23 cellular contexts compared by ENCODE assay signal in genomic region chr20:51037499-51038110, GRCh38. TPM values are rescaled to one million over a fixed set of nuclear protein-coding genes. Genes with fewer than 3 reads are reported as not detected.
DNase-seq lines count a peak whose midpoint lies in the region; ATAC-seq and TF ChIP-seq lines count a peak whose summit lies in the region.
"Had no signal": no experiment of that assay in that cellular context is flagged by ENCODE, and none has a peak within 500 bp of the region (broad histone marks: within the 10 kb centered on the region; RNA-seq: fewer than 3 reads in every experiment).

No MANE protein-coding gene starts in this region.

- no peaks in the 10 kb centered on the region for H4K20me1 ChIP-seq in osteoblast (ENCODE audit: insufficient read depth, low read length)

- no peak overlapping the region for H3K9ac ChIP-seq in colonic mucosa (ENCODE audit: low read depth in 2 of 2, low read length in 2 of 2)

- H3K79me2 ChIP-seq in osteoblast (ENCODE audit: insufficient read depth, low read length): no peaks in the 10 kb centered on the region

- ATAC-seq in GM19324 (IDR thresholded peaks at IDR 0.05; ENCODE audit: low FRiP score, unreplicated experiment): no peak
- ATAC-seq: activated T-helper 17 cell treated with anti-CD3 and anti-CD28 coated beads, Interleukin-2, amount 50 U/mL, for 72 hours; gastrocnemius medialis; stimulated activated naive B cell treated with anti-CD40 and anti-IgM and Interleukin-4, amounts not matched to agents 10 μg/mL and 1 μg/mL and 100 μg/mL, for 72 hours; T-cell had no signal

- H3K27ac ChIP-seq in osteoblast (ENCODE audit: low read depth, low read length): no peak overlapping the region
- H3K27ac ChIP-seq in colonic mucosa: no peak overlapping the region
- H3K27ac ChIP-seq: esophagus squamous epithelium, gastrocnemius medialis, neutrophil, Peyer's patch had no signal

- no peak for TF ChIP-seq CTCF in osteoblast (IDR thresholded peaks at IDR 0.05; ENCODE audit: extremely low read depth, low read depth, low read length)
- no peak for TF ChIP-seq CTCF in colonic mucosa (IDR thresholded peaks at IDR 0.05)

- peaks cover 41% of the 10 kb centered on the region for H3K4me1 ChIP-seq in osteoblast (ENCODE audit: insufficient read depth, low read length)
- no peaks in the 10 kb centered on the region for H3K4me1 ChIP-seq in colonic mucosa
- H3K4me1 ChIP-seq: gastrocnemius medialis, Peyer's patch had no signal

- H3K9me3 ChIP-seq in osteoblast (ENCODE audit: low read depth, low read length) (no peaks in the 10 kb centered on the region), colonic mucosa (no peaks in the 10 kb centered on the region)
- H3K9me3 ChIP-seq: esophagus squamous epithelium, gastrocnemius medialis, neutrophil, Peyer's patch had no signal

- intact Hi-C loops in colonic mucosa (cut with DNase I): no loop called here

- peak; percentile 22 for DNase-seq in NCI-H2171 treated with DMSO at 0.1 percent for 48 hours (lab: John Stamatoyannopoulos, UW)
- no peak for DNase-seq in NCI-H2171 (lab: John Stamatoyannopoulos, UW)
- peak; percentile 96 to 98 for DNase-seq in NCI-H446 (lab: John Stamatoyannopoulos, UW)
- DNase-seq in cerebellum (ENCODE audit: low spot score): peak; percentile 83
- DNase-seq in osteoblast (ENCODE audit: insufficient read length, low spot score, missing footprints): no peak
- DNase-seq in colonic mucosa: no peak
- DNase-seq in HuH-7.5 (ENCODE audit: low spot score): no peak
- DNase-seq: 8988T; activated CD4-positive, alpha-beta T cell treated with anti-CD3 and anti-CD28 coated beads, Interleukin-2, amount 10 ng/mL, durations not matched to agents 24 days and 14 days; endodermal cell; esophagus squamous epithelium; gastrocnemius medialis; GOT3; kidney; NCI-H187 treated with DMSO at 0.1 percent for 48 hours; NCI-H510A; small intestine; stimulated activated naive B cell treated with anti-CD40 and anti-IgM and Interleukin-4, amounts not matched to agents 10 μg/mL and 1 μg/mL and 100 μg/mL, for 72 hours; T-cell had no signal

- no peak overlapping the region for H2AFZ ChIP-seq in osteoblast (ENCODE audit: low read length)

- H3K36me3 ChIP-seq in osteoblast (ENCODE audit: insufficient read depth, low read length) (no peaks in the 10 kb centered on the region), colonic mucosa (no peaks in the 10 kb centered on the region)
- H3K36me3 ChIP-seq: esophagus squamous epithelium, gastrocnemius medialis, neutrophil, Peyer's patch had no signal

- no peak overlapping the region for H3K4me2 ChIP-seq in osteoblast (ENCODE audit: insufficient read depth, low read length)

- H3K4me3 ChIP-seq in osteoblast (ENCODE audit: insufficient read depth, low read length) (no peak overlapping the region), colonic mucosa (no peak overlapping the region)
- H3K4me3 ChIP-seq: esophagus squamous epithelium, gastrocnemius medialis, Peyer's patch had no signal

- no peaks in the 10 kb centered on the region for H3K27me3 ChIP-seq in osteoblast (ENCODE audit: insufficient read depth, low read length)
- no peaks in the 10 kb centered on the region for H3K27me3 ChIP-seq in colonic mucosa
- H3K27me3 ChIP-seq: Peyer's patch had no signal

RNA-seq across cellular contexts. Expression of gene KCNG1, which starts 14.7 kb away (rescaled TPM):
- 3.5 TPM for total RNA-seq in cerebellum
- total RNA-seq in osteoblast: 13.6 and 16.3 TPM in 2 replicates
- total RNA-seq in colonic mucosa: 10 to 100 TPM in 1 of 2 donors, 1 to 10 TPM in 1; 5.8 to 10.3 TPM
- total RNA-seq: gastrocnemius medialis had no signal

Comparison
In these comparisons a context has a peak if more than half of its experiments do, and no peak if none do; other contexts are left out.
1. DNase-seq: peak in NCI-H2171 treated with DMSO at 0.1 percent for 48 hours (single experiment), NCI-H446 (2 of 2) and cerebellum (single experiment); none in NCI-H2171 (single experiment), osteoblast (single experiment), colonic mucosa (single experiment) and HuH-7.5 (single experiment).